18 cellular contexts compared by ENCODE assay signal in genomic region chr18:37661061-37661460, GRCh38.
DNase-seq lines count a peak whose midpoint lies in the region; ATAC-seq and TF ChIP-seq lines count a peak whose summit lies in the region.
"Had no signal": no experiment of that assay in that cellular context is flagged by ENCODE, and none has a peak within 500 bp of the region (broad histone marks: within the 10 kb centered on the region; RNA-seq: fewer than 3 reads in every experiment).

No MANE protein-coding gene starts in this region.

- H3K36me3 ChIP-seq in esophagus muscularis mucosa, result no peaks in the 10 kb centered on the region
- no peaks in the 10 kb centered on the region for H3K36me3 ChIP-seq in CD4-positive, alpha-beta memory T cell (ENCODE audit: insufficient read depth, low read length)
- no peaks in the 10 kb centered on the region for H3K36me3 ChIP-seq in esophagus squamous epithelium
- H3K36me3 ChIP-seq: BE2C, BLaER1 had no signal

- no peaks in the 10 kb centered on the region for H3K4me1 Mint-ChIP-seq in osteocyte (ENCODE audit: unreplicated experiment)
- no peaks in the 10 kb centered on the region for H3K4me1 Mint-ChIP-seq in CD4-positive, alpha-beta memory T cell
- H3K4me1 Mint-ChIP-seq: CD14-positive monocyte; CD4-positive, CD25-positive, alpha-beta regulatory T cell had no signal

- intact Hi-C loops in esophagus muscularis mucosa (cut with DNase I) (no loop called here), esophagus squamous epithelium (cut with DNase I) (no loop called here)
- intact Hi-C loops in CD4-positive, alpha-beta memory T cell (cut with micrococcal nuclease), result no loop called here

- H3K27me3 Mint-ChIP-seq in osteocyte (ENCODE audit: unreplicated experiment), result no peaks in the 10 kb centered on the region
- no peaks in the 10 kb centered on the region for H3K27me3 Mint-ChIP-seq in CD4-positive, alpha-beta memory T cell

- TF ChIP-seq POLR2A in esophagus muscularis mucosa (IDR thresholded peaks at IDR 0.05; ENCODE audit: low read depth), result no peak
- TF ChIP-seq POLR2A in esophagus squamous epithelium (IDR thresholded peaks at IDR 0.05), result no peak

- peaks cover 35% of the 10 kb centered on the region for H3K9me3 Mint-ChIP-seq in osteocyte (ENCODE audit: unreplicated experiment)
- no peaks in the 10 kb centered on the region for H3K9me3 Mint-ChIP-seq in CD4-positive, alpha-beta memory T cell
- H3K9me3 Mint-ChIP-seq: CD8-positive, alpha-beta T cell had no signal

- 86% methylated on average over 4 of the region's 4 CpGs for WGBS in esophagus muscularis mucosa
- WGBS in esophagus squamous epithelium, 2 donors, result 93% methylated on average over 3 of the region's 4 CpGs; no CpG with 5 or more reads in 1 of the 2 donors

- no peak overlapping the region for H3K4me3 Mint-ChIP-seq in osteocyte (ENCODE audit: unreplicated experiment)
- H3K4me3 Mint-ChIP-seq in CD4-positive, alpha-beta memory T cell, result no peak overlapping the region
- H3K4me3 Mint-ChIP-seq: CD14-positive monocyte; CD4-positive, CD25-positive, alpha-beta regulatory T cell; CD8-positive, alpha-beta T cell had no signal

- CTCF ChIA-PET in CD4-positive, alpha-beta memory T cell (lab: Charles Lee; ENCODE audit: partially characterized antibody), result interaction anchor here (0.6 kb wide), 1 partner anchor 33 kb away, joined by 3 read pairs; no protein-coding TSS in a partner anchor

- DNase-seq in ecto neural progenitor cell (ENCODE audit: low spot score) (peak; percentile 27), esophagus muscularis mucosa (ENCODE audit: extremely low spot score) (peak; percentile 79), osteocyte (ENCODE audit: extremely low spot score, unreplicated experiment) (peak; percentile 73), esophagus squamous epithelium (lab: John Stamatoyannopoulos, UW) (no peak)
- DNase-seq in CD4-positive, alpha-beta memory T cell, result no peak
- DNase-seq: 8988T; ACHN; BE2C; C1 segment of cervical spinal cord; Caco-2; Calu3; CD4-positive, CD25-positive, alpha-beta regulatory T cell; CD8-positive, alpha-beta T cell; DMS79 treated with DMSO at 0.1 percent for 48 hours; GF-D8 had no signal

- no peak for ATAC-seq in GM18519 (IDR thresholded peaks at IDR 0.05; ENCODE audit: low FRiP score, unreplicated experiment)
- ATAC-seq: CD8-positive, alpha-beta T cell had no signal

- POLR2A ChIA-PET in CD4-positive, alpha-beta memory T cell (lab: Charles Lee; ENCODE audit: partially characterized antibody), result no interaction called here

- H3K27me3 ChIP-seq in esophagus muscularis mucosa (no peaks in the 10 kb centered on the region), esophagus squamous epithelium (no peaks in the 10 kb centered on the region)
- H3K27me3 ChIP-seq in CD4-positive, alpha-beta memory T cell (ENCODE audit: insufficient read depth, low read length), result no peaks in the 10 kb centered on the region
- H3K27me3 ChIP-seq: BE2C, BLaER1 had no signal

- TF ChIP-seq CTCF in esophagus muscularis mucosa (IDR thresholded peaks at IDR 0.05), result no peak
- TF ChIP-seq CTCF in osteocyte (IDR thresholded peaks at IDR 0.05), result no peak
- no peak for TF ChIP-seq CTCF in esophagus squamous epithelium (IDR thresholded peaks at IDR 0.05)

- H3K4me3 ChIP-seq in esophagus muscularis mucosa, result no peak overlapping the region
- no peak overlapping the region for H3K4me3 ChIP-seq in CD4-positive, alpha-beta memory T cell (ENCODE audit: low read length in 2 of 2)
- H3K4me3 ChIP-seq in esophagus squamous epithelium, result no peak overlapping the region
- H3K4me3 ChIP-seq: BLaER1 had no signal

- H3K4me1 ChIP-seq in esophagus muscularis mucosa, result no peaks in the 10 kb centered on the region
- no peaks in the 10 kb centered on the region for H3K4me1 ChIP-seq in CD4-positive, alpha-beta memory T cell (ENCODE audit: insufficient read depth, low read length)
- H3K4me1 ChIP-seq in esophagus squamous epithelium, result no peaks in the 10 kb centered on the region
- H3K4me1 ChIP-seq: BE2C, BLaER1, Caco-2 had no signal

- no peaks in the 10 kb centered on the region for H3K9me3 ChIP-seq in esophagus muscularis mucosa
- no peaks in the 10 kb centered on the region for H3K9me3 ChIP-seq in CD4-positive, alpha-beta memory T cell (ENCODE audit: control insufficient read depth in 1 of 2, low read length in 2 of 2)
- H3K9me3 ChIP-seq in esophagus squamous epithelium, result no peaks in the 10 kb centered on the region
- H3K9me3 ChIP-seq: BE2C, BLaER1, Caco-2 had no signal

- H3K27ac Mint-ChIP-seq in osteocyte (ENCODE audit: unreplicated experiment), result no peak overlapping the region
- no peak overlapping the region for H3K27ac Mint-ChIP-seq in CD4-positive, alpha-beta memory T cell
- H3K27ac Mint-ChIP-seq: CD14-positive monocyte; CD4-positive, CD25-positive, alpha-beta regulatory T cell; CD8-positive, alpha-beta T cell had no signal

- no peak overlapping the region for H3K27ac ChIP-seq in esophagus muscularis mucosa (replicated peaks in 1 of 4)
- H3K27ac ChIP-seq in CD4-positive, alpha-beta memory T cell (ENCODE audit: low read depth, low read length), result no peak overlapping the region
- H3K27ac ChIP-seq in esophagus squamous epithelium, result no peak overlapping the region
- H3K27ac ChIP-seq: BLaER1 had no signal

- H3K36me3 Mint-ChIP-seq in osteocyte (ENCODE audit: unreplicated experiment), result no peaks in the 10 kb centered on the region
- no peaks in the 10 kb centered on the region for H3K36me3 Mint-ChIP-seq in CD4-positive, alpha-beta memory T cell
- H3K36me3 Mint-ChIP-seq: CD14-positive monocyte; CD4-positive, CD25-positive, alpha-beta regulatory T cell; CD8-positive, alpha-beta T cell had no signal

- no peak for TF ChIP-seq EP300 in esophagus muscularis mucosa (IDR thresholded peaks at IDR 0.05)

Comparison
In these comparisons a context has a peak if more than half of its experiments do, and no peak if none do; other contexts are left out.
1. DNase-seq: peak in ecto neural progenitor cell (single experiment), esophagus muscularis mucosa (single experiment) and osteocyte (single experiment); none in CD4-positive, alpha-beta memory T cell (0 of 5) and esophagus squamous epithelium (single experiment).